ENCODE assay signal across 9 cellular contexts in the genomic region with DNA sequence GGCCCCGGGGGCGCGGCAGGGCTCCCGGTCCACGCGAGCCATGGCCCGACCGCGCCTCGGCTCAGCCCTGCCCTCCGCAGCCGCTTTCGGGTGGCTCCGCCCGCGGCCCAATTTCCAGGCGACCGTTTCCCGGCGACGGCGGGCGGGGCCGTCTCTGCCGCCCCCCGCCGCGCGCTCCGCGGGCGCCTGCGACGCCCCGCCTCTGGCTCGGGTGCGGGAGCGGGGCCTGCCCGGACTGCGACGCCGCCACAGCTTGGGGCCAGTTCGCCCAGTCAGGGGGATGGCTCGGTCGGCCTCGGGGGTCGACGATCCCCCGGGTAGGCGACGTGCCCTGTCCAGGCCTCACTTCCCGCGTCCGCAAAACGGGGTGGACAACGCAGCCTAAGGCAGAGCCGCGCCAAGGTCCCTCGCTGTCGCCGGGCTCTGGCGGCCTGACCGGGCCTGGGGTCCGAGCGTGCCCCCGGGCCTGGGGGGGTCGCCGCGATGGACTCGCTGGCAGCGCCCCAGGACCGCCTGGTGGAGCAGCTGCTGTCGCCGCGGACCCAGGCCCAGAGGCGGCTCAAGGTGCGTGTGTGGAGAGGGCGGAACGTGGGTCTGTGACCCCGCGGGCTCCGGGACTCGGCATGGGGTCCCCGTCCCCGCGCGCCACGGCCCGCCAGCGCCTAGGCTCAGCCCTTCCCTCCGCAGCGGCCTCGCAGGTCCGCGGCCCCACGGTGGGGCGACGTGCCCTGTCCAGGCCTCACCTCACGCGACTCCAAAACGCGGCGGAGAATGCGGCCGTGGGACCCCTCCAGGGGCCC. TPM values are rescaled to one million over a fixed set of nuclear protein-coding genes. Genes with fewer than 3 reads are reported as not detected.
DNase-seq lines count a peak whose midpoint lies in the region; ATAC-seq and TF ChIP-seq lines count a peak whose summit lies in the region.
"Had no signal": no experiment of that assay in that cellular context is flagged by ENCODE, and none has a peak within 500 bp of the region (broad histone marks: within the 10 kb centered on the region; RNA-seq: fewer than 3 reads in every experiment).

No MANE protein-coding gene starts in this region.

- no peaks in the 10 kb centered on the region for H3K9me3 Mint-ChIP-seq in effector memory CD8-positive, alpha-beta T cell
- H3K9me3 Mint-ChIP-seq in nephron = no peaks in the 10 kb centered on the region

- H3K36me3 Mint-ChIP-seq in effector memory CD8-positive, alpha-beta T cell (ENCODE audit: insufficient read depth) = no peaks in the 10 kb centered on the region
- H3K36me3 Mint-ChIP-seq in nephron (ENCODE audit: low read depth) = peaks cover 22% of the 10 kb centered on the region

- H3K4me3 ChIP-seq in Jurkat, Clone E6-1 (ENCODE audit: low read length) = peak overlapping the region; percentile 55

- ATAC-seq in effector memory CD8-positive, alpha-beta T cell (replicated peaks) = peak; percentile 31

- H3K27me3 Mint-ChIP-seq in effector memory CD8-positive, alpha-beta T cell = peaks cover 42 to 66% of the 10 kb centered on the region in 2 donors
- H3K27me3 Mint-ChIP-seq in nephron (ENCODE audit: low read depth) = peaks cover 46% of the 10 kb centered on the region

- peaks cover 0 to 12% of the 10 kb centered on the region in 2 donors for H3K4me1 Mint-ChIP-seq in effector memory CD8-positive, alpha-beta T cell (ENCODE audit: low read depth in 2 of 2)
- H3K4me1 Mint-ChIP-seq in nephron = peaks cover 33% of the 10 kb centered on the region

- no peak overlapping the region for H3K4me3 Mint-ChIP-seq in effector memory CD8-positive, alpha-beta T cell
- peak overlapping the region in 2 of 3 experiments; percentile 52 to 60 for H3K4me3 Mint-ChIP-seq in nephron

- DNase-seq in D341Med (ENCODE audit: low spot score) (peak; percentile 63), mucosa of gallbladder (ENCODE audit: low spot score) (no peak), SHP77 (lab: John Stamatoyannopoulos, UW) (no peak), T-helper 2 cell (no peak), GM19240 (ENCODE audit: insufficient read length, low spot score) (no peak)
- no peak for DNase-seq in Jurkat, Clone E6-1 (ENCODE audit: low read depth, low spot score)
- no peak for DNase-seq in effector memory CD8-positive, alpha-beta T cell

- H3K27ac Mint-ChIP-seq in effector memory CD8-positive, alpha-beta T cell = no peak overlapping the region
- H3K27ac Mint-ChIP-seq in nephron = no peak overlapping the region

- TF ChIP-seq CTCF in nephron (IDR thresholded peaks at IDR 0.05; ENCODE audit: unreplicated experiment in 3 of 3) = peak in 2 of 3 experiments; percentile 26 to 42

RNA-seq across cellular contexts. Expression of a gene that starts 4.2 kb away (rescaled TPM):
- polyA plus RNA-seq in Jurkat, Clone E6-1 (2012; ENCODE audit: insufficient read depth, insufficient read length) = 126 TPM
- 20.5 TPM for total RNA-seq in mucosa of gallbladder

RNA-seq across cellular contexts. Expression of a gene that starts 4.9 kb away (rescaled TPM):
- polyA plus RNA-seq in Jurkat, Clone E6-1 (2012; ENCODE audit: insufficient read depth, insufficient read length) = 17.6 TPM
- total RNA-seq in mucosa of gallbladder = 5.4 TPM
- total RNA-seq: renal cortical epithelial cell had no signal

RNA-seq across cellular contexts. Expression of a gene that starts 42.1 kb away (rescaled TPM):
- 9.1 TPM for polyA plus RNA-seq in Jurkat, Clone E6-1 (2012; ENCODE audit: insufficient read depth, insufficient read length)
- total RNA-seq in mucosa of gallbladder = 3.9 TPM

Comparison
In these comparisons a context has a peak if more than half of its experiments do, and no peak if none do; other contexts are left out.
1. H3K4me3 Mint-ChIP-seq: peak in nephron (2 of 3); none in effector memory CD8-positive, alpha-beta T cell (0 of 2).